8 cellular contexts compared by ENCODE assay signal in the genomic region with DNA sequence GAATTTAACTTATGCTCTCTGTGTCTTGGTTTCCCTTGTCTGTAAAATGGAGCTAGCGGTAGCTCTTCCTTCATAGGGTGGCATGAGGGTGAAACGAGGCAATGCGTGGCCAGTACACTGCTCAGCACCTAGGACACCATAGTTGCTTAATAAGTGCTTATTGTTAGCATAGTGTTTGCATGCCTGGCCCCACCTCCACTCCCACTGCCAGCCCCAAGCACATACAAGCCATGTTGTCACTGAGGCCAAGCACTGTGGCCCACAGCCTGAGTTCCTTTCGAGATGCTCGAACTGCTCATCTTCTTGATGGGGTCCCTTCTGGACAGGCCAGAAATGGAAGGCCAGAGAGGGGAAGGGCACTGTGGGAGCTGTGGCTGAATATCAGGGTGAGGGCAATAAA. TPM values are rescaled to one million over a fixed set of nuclear protein-coding genes. Genes with fewer than 3 reads are reported as not detected.
DNase-seq lines count a peak whose midpoint lies in the region; ATAC-seq and TF ChIP-seq lines count a peak whose summit lies in the region.

No MANE protein-coding gene starts in this region.

- H3K9me3 ChIP-seq in tibial artery: no peaks in the 10 kb centered on the region

- no peaks in the 10 kb centered on the region for H3K27me3 ChIP-seq in kidney epithelial cell (ENCODE audit: control insufficient read depth, insufficient read depth, low read length)
- H3K27me3 ChIP-seq in tibial artery: no peaks in the 10 kb centered on the region

- H3K36me3 Mint-ChIP-seq in activated naive CD4-positive, alpha-beta T cell treated with anti-CD3 and anti-CD28 coated beads, Interleukin-2, amount 10 ng/mL, durations not matched to agents 7 days and 5 days: peaks cover 26% of the 10 kb centered on the region
- H3K36me3 Mint-ChIP-seq in activated CD8-positive, alpha-beta T cell treated with anti-CD3 and anti-CD28 coated beads, Interleukin-2, amount 10 ng/mL, durations not matched to agents 7 days and 5 days (ENCODE audit: low read depth): peaks cover 30% of the 10 kb centered on the region

- H3K36me3 ChIP-seq in kidney epithelial cell (ENCODE audit: control insufficient read depth, insufficient read depth, low read length) (peaks cover 3% of the 10 kb centered on the region), tibial artery (peaks cover 28 to 41% (median 29%) of the 10 kb centered on the region in 3 donors)

- peak overlapping the region; percentile 63 for H3K4me3 ChIP-seq in kidney epithelial cell (ENCODE audit: low read depth, low read length)
- peak overlapping the region; percentile 72 to 91 for H3K4me3 ChIP-seq in tibial artery

- POLR2A ChIA-PET in activated CD8-positive, alpha-beta T cell treated with anti-CD3 and anti-CD28 coated beads, Interleukin-2, amount 10 ng/mL, durations not matched to agents 7 days and 5 days (lab: Charles Lee): interaction anchor here (0.7 kb wide), 1 partner anchor 45 kb away, joined by 3 read pairs; the partner anchor contains the start of gene SART3

- TF ChIP-seq CTCF in kidney epithelial cell (IDR thresholded peaks at IDR 0.05; ENCODE audit: insufficient read depth, low read length, poor library complexity, severe bottlenecking) (no peak), tibial artery (IDR thresholded peaks at IDR 0.05) (no peak), GM13977 (IDR thresholded peaks at IDR 0.05; ENCODE audit: extremely low read depth, insufficient read depth, missing control alignments) (no peak)

- peak overlapping the region; percentile 86 for H3K4me3 Mint-ChIP-seq in activated naive CD4-positive, alpha-beta T cell treated with anti-CD3 and anti-CD28 coated beads, Interleukin-2, amount 10 ng/mL, durations not matched to agents 7 days and 5 days
- peak overlapping the region; percentile 86 for H3K4me3 Mint-ChIP-seq in activated CD8-positive, alpha-beta T cell treated with anti-CD3 and anti-CD28 coated beads, Interleukin-2, amount 10 ng/mL, durations not matched to agents 7 days and 5 days

- CTCF ChIA-PET in activated naive CD4-positive, alpha-beta T cell treated with anti-CD3 and anti-CD28 coated beads, Interleukin-2, amount 10 ng/mL, durations not matched to agents 7 days and 5 days (lab: Charles Lee): interaction anchor here (1.9 kb wide), 1 partner anchor 102 kb away, joined by 5 read pairs; no protein-coding TSS in a partner anchor
- CTCF ChIA-PET in activated CD8-positive, alpha-beta T cell treated with anti-CD3 and anti-CD28 coated beads, Interleukin-2, amount 10 ng/mL, durations not matched to agents 7 days and 5 days (lab: Charles Lee): no interaction called here

- H3K27me3 Mint-ChIP-seq in activated naive CD4-positive, alpha-beta T cell treated with anti-CD3 and anti-CD28 coated beads, Interleukin-2, amount 10 ng/mL, durations not matched to agents 7 days and 5 days: peaks cover 5% of the 10 kb centered on the region
- H3K27me3 Mint-ChIP-seq in activated CD8-positive, alpha-beta T cell treated with anti-CD3 and anti-CD28 coated beads, Interleukin-2, amount 10 ng/mL, durations not matched to agents 7 days and 5 days (ENCODE audit: low read depth): no peaks in the 10 kb centered on the region

- no peak for ATAC-seq in activated CD8-positive, alpha-beta T cell treated with anti-CD3 and anti-CD28 coated beads, Interleukin-2, amount 10 ng/mL, durations not matched to agents 7 days and 5 days
- ATAC-seq in HG02588 (IDR thresholded peaks at IDR 0.05; ENCODE audit: unreplicated experiment): no peak

- peak overlapping the region in 1 of 2 donors; percentile 79 for H3K27ac ChIP-seq in tibial artery

- H3K4me1 ChIP-seq in tibial artery: peaks cover 0 to 26% (median 18%) of the 10 kb centered on the region in 4 donors

- H3K9me3 Mint-ChIP-seq in activated naive CD4-positive, alpha-beta T cell treated with anti-CD3 and anti-CD28 coated beads, Interleukin-2, amount 10 ng/mL, durations not matched to agents 7 days and 5 days: no peaks in the 10 kb centered on the region
- H3K9me3 Mint-ChIP-seq in activated CD8-positive, alpha-beta T cell treated with anti-CD3 and anti-CD28 coated beads, Interleukin-2, amount 10 ng/mL, durations not matched to agents 7 days and 5 days (ENCODE audit: insufficient read depth): no peaks in the 10 kb centered on the region

- no peak for DNase-seq in activated naive CD4-positive, alpha-beta T cell treated with anti-CD3 and anti-CD28 coated beads, Interleukin-2, amount 10 ng/mL, durations not matched to agents 7 days and 5 days
- DNase-seq in activated naive CD4-positive, alpha-beta T cell (lab: John Stamatoyannopoulos, UW): no peak
- DNase-seq in activated CD8-positive, alpha-beta T cell treated with anti-CD3 and anti-CD28 coated beads, Interleukin-2, amount 10 ng/mL, durations not matched to agents 7 days and 5 days: no peak
- DNase-seq in kidney epithelial cell (ENCODE audit: low read depth) (no peak), tibial artery (no peak), GM13977 (ENCODE audit: low spot score) (no peak)
- no peak for DNase-seq in activated CD4-positive, alpha-beta T cell treated with anti-CD3 and anti-CD28 coated beads for 1 hour

- peak overlapping the region; percentile 91 for H3K27ac Mint-ChIP-seq in activated naive CD4-positive, alpha-beta T cell treated with anti-CD3 and anti-CD28 coated beads, Interleukin-2, amount 10 ng/mL, durations not matched to agents 7 days and 5 days
- peak overlapping the region; percentile 91 for H3K27ac Mint-ChIP-seq in activated CD8-positive, alpha-beta T cell treated with anti-CD3 and anti-CD28 coated beads, Interleukin-2, amount 10 ng/mL, durations not matched to agents 7 days and 5 days

- H3K4me1 Mint-ChIP-seq in activated naive CD4-positive, alpha-beta T cell treated with anti-CD3 and anti-CD28 coated beads, Interleukin-2, amount 10 ng/mL, durations not matched to agents 7 days and 5 days: peaks cover 34% of the 10 kb centered on the region
- H3K4me1 Mint-ChIP-seq in activated CD8-positive, alpha-beta T cell treated with anti-CD3 and anti-CD28 coated beads, Interleukin-2, amount 10 ng/mL, durations not matched to agents 7 days and 5 days (ENCODE audit: low read depth): peaks cover 26% of the 10 kb centered on the region

- in situ Hi-C loops in GM13977 (cut with MboI; ENCODE audit: low pct_unique_long_range_greater_than_20kb, low sequenced_read_pairs, unreplicated experiment): no loop called here

- intact Hi-C loops in tibial artery (cut with DNase I; ENCODE audit: low total_unique reads): loop anchor here (10.0 kb wide), 1 partner anchor 831 kb away; the partner anchor contains the start of gene PWP1

RNA-seq across cellular contexts. Expression of gene FICD, which starts 0.8 kb away (rescaled TPM):
- total RNA-seq in activated CD8-positive, alpha-beta T cell treated with anti-CD3 and anti-CD28 coated beads, Interleukin-2, amount 10 ng/mL, durations not matched to agents 7 days and 5 days: 1 to 10 TPM; 4.6 to 5.2 TPM
- total RNA-seq in kidney epithelial cell: 6.9 and 8.4 TPM in 2 replicates

RNA-seq across cellular contexts. Expression of gene SART3, which starts 45.1 kb away (rescaled TPM):
- total RNA-seq in activated CD8-positive, alpha-beta T cell treated with anti-CD3 and anti-CD28 coated beads, Interleukin-2, amount 10 ng/mL, durations not matched to agents 7 days and 5 days: 10 to 100 TPM; 67.9 to 76.9 TPM
- total RNA-seq in kidney epithelial cell: 40.3 and 56.0 TPM in 2 replicates

RNA-seq across cellular contexts. Expression of gene ISCU, which starts 46.5 kb away (rescaled TPM):
- 10 to 100 TPM; 58.5 to 59.5 TPM for total RNA-seq in activated CD8-positive, alpha-beta T cell treated with anti-CD3 and anti-CD28 coated beads, Interleukin-2, amount 10 ng/mL, durations not matched to agents 7 days and 5 days
- 134 and 136 TPM in 2 replicates for total RNA-seq in kidney epithelial cell
